9 cellular contexts compared by ENCODE assay signal in the genomic region with DNA sequence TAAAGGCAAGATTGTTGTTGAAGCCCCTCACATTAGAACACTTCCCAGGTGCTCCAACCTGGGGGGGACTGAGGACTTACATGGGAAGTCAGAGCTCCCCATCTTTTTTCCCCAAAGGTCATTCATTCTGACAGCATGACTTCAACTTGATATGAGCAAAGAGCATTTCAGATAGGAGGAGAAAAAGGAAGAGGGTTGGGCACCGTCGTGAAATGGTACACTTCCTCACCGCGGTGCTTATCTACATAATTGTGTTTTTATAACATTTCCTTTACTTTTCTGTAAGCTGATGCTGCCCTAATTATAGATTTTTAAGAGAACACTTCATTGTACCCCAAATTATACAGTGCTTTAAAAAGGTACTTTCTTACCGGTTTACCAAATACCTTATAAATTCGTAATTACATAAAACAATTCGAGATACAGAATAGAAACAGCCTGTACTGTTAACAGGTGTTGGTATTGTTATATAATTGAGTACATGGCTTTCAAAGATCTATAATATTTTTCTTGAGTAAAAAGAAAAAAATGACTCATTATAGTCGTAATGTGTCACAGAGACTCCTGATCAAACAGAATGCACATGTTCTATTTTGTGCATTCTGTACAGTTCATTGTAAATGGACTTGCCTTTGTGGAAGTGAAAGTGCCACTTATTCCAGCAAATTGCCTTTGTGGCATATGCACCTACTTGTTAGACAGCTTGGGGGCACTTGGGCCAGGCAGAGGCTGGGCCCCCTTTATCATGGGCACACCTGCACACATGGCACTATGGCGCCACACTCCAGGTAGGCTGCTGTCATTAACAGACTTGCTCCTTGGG.
DNase-seq lines count a peak whose midpoint lies in the region; ATAC-seq and TF ChIP-seq lines count a peak whose summit lies in the region.
"Had no signal": no experiment of that assay in that cellular context is flagged by ENCODE, and none has a peak within 500 bp of the region (broad histone marks: within the 10 kb centered on the region; RNA-seq: fewer than 3 reads in every experiment).

No MANE protein-coding gene starts in this region.

- H2AFZ ChIP-seq in OCI-LY3 (ENCODE audit: low read depth, low read length): peak overlapping the region; percentile 53

- peak overlapping the region; percentile 62 for H3K9ac ChIP-seq in OCI-LY3 (ENCODE audit: low read length)

- no peak; the same call in 1 of the 2 replicates for TF ChIP-seq CTCF in OCI-LY3 (IDR thresholded peaks at IDR 0.05; ENCODE audit: low read depth, low read length)
- TF ChIP-seq CTCF in natural killer cell (IDR thresholded peaks at IDR 0.05): no peak
- no peak for TF ChIP-seq CTCF in ovary (IDR thresholded peaks at IDR 0.05)

- peaks cover 13% of the 10 kb centered on the region for H3K27me3 Mint-ChIP-seq in activated CD4-positive, alpha-beta T cell treated with anti-CD3 and anti-CD28 coated beads, Interleukin-2, amount 10 ng/mL, durations not matched to agents 24 days and 14 days
- H3K27me3 Mint-ChIP-seq in natural killer cell (ENCODE audit: low read depth in 2 of 2): no peaks in the 10 kb centered on the region

- H3K36me3 ChIP-seq in OCI-LY3 (replicated peaks; ENCODE audit: low read depth, low read length) (no peaks in the 10 kb centered on the region), ovary (no peaks in the 10 kb centered on the region)

- peak overlapping the region; percentile 77 for H3K4me3 Mint-ChIP-seq in activated CD4-positive, alpha-beta T cell treated with anti-CD3 and anti-CD28 coated beads, Interleukin-2, amount 10 ng/mL, durations not matched to agents 24 days and 14 days
- H3K4me3 Mint-ChIP-seq in natural killer cell: peak overlapping the region; percentile 67

- ATAC-seq in HG03521 (IDR thresholded peaks at IDR 0.05; ENCODE audit: unreplicated experiment) (peak; percentile 40), natural killer cell (peak in 1 of 3 donors; percentile 53)
- ATAC-seq: HCT116 had no signal

- H3K27me3 ChIP-seq in OCI-LY3 (ENCODE audit: low read depth, low read length): no peaks in the 10 kb centered on the region
- H3K27me3 ChIP-seq in ovary: no peaks in the 10 kb centered on the region

- H3K4me3 ChIP-seq in OCI-LY3 (ENCODE audit: low read length): peak overlapping the region; percentile 75
- no peak overlapping the region for H3K4me3 ChIP-seq in ovary

- H3K9me3 ChIP-seq in OCI-LY3 (ENCODE audit: insufficient read depth, low read length) (no peaks in the 10 kb centered on the region), ovary (no peaks in the 10 kb centered on the region)

- no peaks in the 10 kb centered on the region for H3K36me3 Mint-ChIP-seq in activated CD4-positive, alpha-beta T cell treated with anti-CD3 and anti-CD28 coated beads, Interleukin-2, amount 10 ng/mL, durations not matched to agents 24 days and 14 days (ENCODE audit: low read depth)
- H3K36me3 Mint-ChIP-seq in natural killer cell: no peaks in the 10 kb centered on the region

- DNase-seq in activated CD4-positive, alpha-beta T cell treated with anti-CD3 and anti-CD28 coated beads, Interleukin-2, amount 10 ng/mL, durations not matched to agents 24 days and 14 days: no peak
- no peak for DNase-seq in activated CD4-positive, alpha-beta T cell treated with anti-CD3 and anti-CD28 coated beads, Interleukin-2, amount 50 U/mL, for 4 hours
- no peak for DNase-seq in natural killer cell
- DNase-seq in NCI-H2196 treated with DMSO at 0.1 percent for 48 hours (lab: John Stamatoyannopoulos, UW; ENCODE audit: unreplicated experiment): no peak
- no peak for DNase-seq in ovary
- DNase-seq in cardiac septum (ENCODE audit: low spot score): no peak

- peak overlapping the region; percentile 85 for H3K27ac Mint-ChIP-seq in activated CD4-positive, alpha-beta T cell treated with anti-CD3 and anti-CD28 coated beads, Interleukin-2, amount 10 ng/mL, durations not matched to agents 24 days and 14 days
- H3K27ac Mint-ChIP-seq in natural killer cell: peak overlapping the region; percentile 74 to 85

- H3K4me1 ChIP-seq in OCI-LY3 (ENCODE audit: low read length) (peaks cover 44% of the 10 kb centered on the region), ovary (ENCODE audit: insufficient read depth) (peaks cover 4% of the 10 kb centered on the region)

- no peaks in the 10 kb centered on the region for H3K79me2 ChIP-seq in OCI-LY3 (ENCODE audit: low read length)

- no peaks in the 10 kb centered on the region for H4K20me1 ChIP-seq in OCI-LY3 (ENCODE audit: insufficient read depth, low read length)

- 82 to 89% (median 87%) methylated on average over 9 of the region's 9 CpGs for WGBS in ovary, 3 donors

- no peak for TF ChIP-seq EP300 in ovary (IDR thresholded peaks at IDR 0.05)

- TF ChIP-seq POLR2A in ovary (IDR thresholded peaks at IDR 0.05): no peak

- H3K27ac ChIP-seq in OCI-LY3 (ENCODE audit: low read length) (peak overlapping the region; percentile 75), ovary (no peak overlapping the region)

- intact Hi-C loops in activated CD4-positive, alpha-beta T cell treated with anti-CD3 and anti-CD28 coated beads, Interleukin-2, amount 10 ng/mL, durations not matched to agents 24 days and 14 days (cut with micrococcal nuclease): loop anchor here (1.0 to 5.0 kb wide), 6 partner anchors 36 to 850 kb away; no protein-coding TSS in a partner anchor
- intact Hi-C loops in natural killer cell (cut with micrococcal nuclease) (no loop called here), ovary (cut with DNase I) (no loop called here), cardiac septum (cut with DNase I) (no loop called here)

- H3K4me2 ChIP-seq in OCI-LY3 (ENCODE audit: low read length): peak overlapping the region; percentile 90

- no peaks in the 10 kb centered on the region for H3K9me3 Mint-ChIP-seq in activated CD4-positive, alpha-beta T cell treated with anti-CD3 and anti-CD28 coated beads, Interleukin-2, amount 10 ng/mL, durations not matched to agents 24 days and 14 days
- H3K9me3 Mint-ChIP-seq in natural killer cell: no peaks in the 10 kb centered on the region

- peaks cover 20% of the 10 kb centered on the region for H3K4me1 Mint-ChIP-seq in activated CD4-positive, alpha-beta T cell treated with anti-CD3 and anti-CD28 coated beads, Interleukin-2, amount 10 ng/mL, durations not matched to agents 24 days and 14 days
- H3K4me1 Mint-ChIP-seq in natural killer cell: peaks cover 25 to 43% of the 10 kb centered on the region in 2 donors
